8 cellular contexts compared by ENCODE assay signal in the genomic region with DNA sequence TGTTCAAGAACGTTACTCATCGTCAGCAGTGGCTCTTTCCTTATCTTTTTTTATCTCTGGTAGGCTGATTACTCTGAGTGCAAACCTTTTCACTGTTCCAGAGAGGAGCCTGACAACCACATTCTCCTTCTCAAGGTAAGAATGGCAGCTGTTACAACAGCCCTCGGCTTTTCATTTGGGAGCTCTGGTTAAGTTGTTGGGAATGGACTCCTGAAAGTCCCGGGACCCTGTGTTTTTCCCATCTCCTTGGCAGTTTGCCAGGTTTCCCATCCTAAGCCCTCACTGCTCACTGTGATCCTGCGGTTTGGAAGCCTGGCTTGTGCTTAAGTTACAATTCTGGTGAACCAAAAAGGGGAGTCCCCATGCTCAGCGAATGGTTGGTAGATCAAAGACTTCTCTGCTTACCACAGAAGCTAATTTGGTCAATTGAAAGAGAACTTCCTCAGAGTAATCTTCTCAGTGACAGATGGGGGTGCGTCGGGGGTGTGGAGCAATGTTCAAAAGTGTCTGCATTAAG.
DNase-seq lines count a peak whose midpoint lies in the region; ATAC-seq, FAIRE-seq and TF ChIP-seq lines count a peak whose summit lies in the region.

No MANE protein-coding gene starts in this region.

- TF ChIP-seq POLR2A in H54 (IDR thresholded peaks at IDR 0.05; ENCODE audit: low read depth, low read length) = no peak

- H3K4me3 Mint-ChIP-seq in activated CD4-positive, alpha-beta T cell treated with anti-CD3 and anti-CD28 coated beads for 36 hours = no peak overlapping the region
- peak overlapping the region; percentile 67 for H3K4me3 Mint-ChIP-seq in memory B cell

- CTCF ChIA-PET in activated CD4-positive, alpha-beta T cell treated with anti-CD3 and anti-CD28 coated beads for 36 hours (lab: Charles Lee) = interaction anchor here (0.6 kb wide), 1 partner anchor 863 kb away, joined by 3 read pairs; no protein-coding TSS in a partner anchor

- ATAC-seq in activated CD4-positive, alpha-beta T cell treated with anti-CD3 and anti-CD28 coated beads for 36 hours = peak; percentile 93
- peak; percentile 92 for ATAC-seq in HG03045 (IDR thresholded peaks at IDR 0.05; ENCODE audit: unreplicated experiment)
- peak; percentile 99 for ATAC-seq in memory B cell (ENCODE audit: low read depth)

- H3K27ac Mint-ChIP-seq in activated CD4-positive, alpha-beta T cell treated with anti-CD3 and anti-CD28 coated beads for 36 hours = no peak overlapping the region
- H3K27ac Mint-ChIP-seq in memory B cell = no peak overlapping the region

- H3K4me1 ChIP-seq in SJCRH30 = peaks cover 11% of the 10 kb centered on the region

- no peaks in the 10 kb centered on the region for H3K27me3 ChIP-seq in SJCRH30

- no peaks in the 10 kb centered on the region for H3K9me3 Mint-ChIP-seq in activated CD4-positive, alpha-beta T cell treated with anti-CD3 and anti-CD28 coated beads for 36 hours (ENCODE audit: low read depth)
- H3K9me3 Mint-ChIP-seq in memory B cell = no peaks in the 10 kb centered on the region

- POLR2A ChIA-PET in activated CD4-positive, alpha-beta T cell treated with anti-CD3 and anti-CD28 coated beads for 36 hours (lab: Charles Lee) = no interaction called here

- FAIRE-seq in H54 (lab: Jason Lieb, UNC) = no peak

- H3K27me3 Mint-ChIP-seq in activated CD4-positive, alpha-beta T cell treated with anti-CD3 and anti-CD28 coated beads for 36 hours = peaks cover 39% of the 10 kb centered on the region
- H3K27me3 Mint-ChIP-seq in memory B cell = peaks cover 34% of the 10 kb centered on the region

- no peaks in the 10 kb centered on the region for H3K36me3 Mint-ChIP-seq in activated CD4-positive, alpha-beta T cell treated with anti-CD3 and anti-CD28 coated beads for 36 hours (ENCODE audit: low read depth)
- H3K36me3 Mint-ChIP-seq in memory B cell = peaks cover 6% of the 10 kb centered on the region

- intact Hi-C loops in activated CD4-positive, alpha-beta T cell treated with anti-CD3 and anti-CD28 coated beads for 36 hours (cut with DNase I, micrococcal nuclease) = no loop called here

- H3K27ac ChIP-seq in SJCRH30 = no peak overlapping the region

- peak; percentile 43 for DNase-seq in activated CD4-positive, alpha-beta T cell treated with anti-CD3 and anti-CD28 coated beads for 36 hours
- no peak for DNase-seq in activated CD4-positive, alpha-beta T cell treated with anti-CD3 and anti-CD28 coated beads for 1 hour
- DNase-seq in SJCRH30 (peak; percentile 85 to 95), memory B cell (ENCODE audit: low spot score in 2 of 2) (peak in 1 of 2 donors; percentile 23), NCI-H187 (lab: John Stamatoyannopoulos, UW) (no peak), H54 (ENCODE audit: insufficient read length, low spot score) (no peak), NCI-H1436 (lab: John Stamatoyannopoulos, UW) (no peak)

- H3K4me1 Mint-ChIP-seq in activated CD4-positive, alpha-beta T cell treated with anti-CD3 and anti-CD28 coated beads for 36 hours = peaks cover 15% of the 10 kb centered on the region
- H3K4me1 Mint-ChIP-seq in memory B cell = peaks cover 21% of the 10 kb centered on the region

- no peaks in the 10 kb centered on the region for H3K36me3 ChIP-seq in SJCRH30

- no peak overlapping the region for H3K4me3 ChIP-seq in SJCRH30

- H3K9me3 ChIP-seq in SJCRH30 (replicated peaks) = no peaks in the 10 kb centered on the region

Comparison
In these comparisons a context has a peak if more than half of its experiments do, and no peak if none do; other contexts are left out.
1. DNase-seq: peak in activated CD4-positive, alpha-beta T cell treated with anti-CD3 and anti-CD28 coated beads for 36 hours (single experiment) and SJCRH30 (2 of 2); none in activated CD4-positive, alpha-beta T cell treated with anti-CD3 and anti-CD28 coated beads for 1 hour (single experiment), NCI-H187 (0 of 2), H54 (single experiment) and NCI-H1436 (single experiment).
2. Peak in every context shown above with its lines, with median percentiles within 50 percentile points of each other: ATAC-seq.